ENCODE assay signal across 36 cellular contexts in the genomic region with DNA sequence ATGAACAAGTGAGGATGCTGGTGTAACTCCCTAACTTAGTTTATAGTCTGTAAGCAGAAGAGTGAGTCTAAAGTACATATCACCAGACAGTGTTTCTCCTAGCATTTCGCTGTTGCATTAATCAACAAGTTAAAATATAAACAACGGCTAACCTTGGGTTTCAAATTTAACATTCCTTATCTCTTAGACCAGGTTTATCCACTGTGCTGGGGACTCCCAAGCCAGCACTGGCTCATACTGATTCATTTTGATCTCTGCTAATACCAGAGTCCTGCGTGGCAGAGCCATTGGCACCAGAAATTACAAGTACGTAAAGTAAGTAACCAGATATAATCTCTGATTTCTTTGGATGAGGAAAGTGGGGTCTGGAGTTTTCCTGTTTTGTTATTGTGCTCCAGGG. TPM values are rescaled to one million over a fixed set of nuclear protein-coding genes. Genes with fewer than 3 reads are reported as not detected.
"Had no signal": no experiment of that assay in that cellular context is flagged by ENCODE, and none has a peak within 500 bp of the region (broad histone marks: within the 10 kb centered on the region; RNA-seq: fewer than 3 reads in every experiment).

A gene with protein sequence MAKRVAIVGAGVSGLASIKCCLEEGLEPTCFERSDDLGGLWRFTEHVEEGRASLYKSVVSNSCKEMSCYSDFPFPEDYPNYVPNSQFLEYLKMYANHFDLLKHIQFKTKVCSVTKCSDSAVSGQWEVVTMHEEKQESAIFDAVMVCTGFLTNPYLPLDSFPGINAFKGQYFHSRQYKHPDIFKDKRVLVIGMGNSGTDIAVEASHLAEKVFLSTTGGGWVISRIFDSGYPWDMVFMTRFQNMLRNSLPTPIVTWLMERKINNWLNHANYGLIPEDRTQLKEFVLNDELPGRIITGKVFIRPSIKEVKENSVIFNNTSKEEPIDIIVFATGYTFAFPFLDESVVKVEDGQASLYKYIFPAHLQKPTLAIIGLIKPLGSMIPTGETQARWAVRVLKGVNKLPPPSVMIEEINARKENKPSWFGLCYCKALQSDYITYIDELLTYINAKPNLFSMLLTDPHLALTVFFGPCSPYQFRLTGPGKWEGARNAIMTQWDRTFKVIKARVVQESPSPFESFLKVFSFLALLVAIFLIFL (plus strand): TSS at position 186 of the 400 bp plus-strand sequence. CDS start 9,594 bp downstream, outside the sequence.

- ATAC-seq: activated CD4-positive, CD25-positive, alpha-beta regulatory T cell treated with anti-CD3 and anti-CD28 coated beads, Interleukin-2, amount 50 U/mL, for 24 hours; gastroesophageal sphincter; left lung; lower lobe of right lung; mucosa of descending colon; stimulated activated naive B cell treated with anti-CD40 and anti-IgM and Interleukin-4, amounts not matched to agents 10 μg/mL and 1 μg/mL and 100 μg/mL, for 72 hours had no signal

- DNase-seq: activated CD4-positive, alpha-beta memory T cell treated with anti-CD3 and anti-CD28 coated beads for 36 hours; activated CD4-positive, alpha-beta T cell treated with anti-CD3 and anti-CD28 coated beads for 48 hours; activated CD8-positive, alpha-beta memory T cell treated with anti-CD3 and anti-CD28 coated beads, Interleukin-2, amount 50 U/mL, for 4 hours; activated effector memory CD4-positive, alpha-beta T cell treated with anti-CD3 and anti-CD28 coated beads, Interleukin-2, amount 50 U/mL, for 16 hours; activated naive CD4-positive, alpha-beta T cell treated with anti-CD3 and anti-CD28 coated beads for 36 hours; activated naive CD8-positive, alpha-beta T cell treated with anti-CD3 and anti-CD28 coated beads for 36 hours; activated T-cell treated with anti-CD3 and anti-CD28 coated beads, Interleukin-2, amount 50 U/mL, for 1 hour; adrenal gland; aorta; brain microvascular endothelial cell; cortex of kidney; head of caudate nucleus; hypothalamus; immature natural killer cell; left lung; lower lobe of right lung; mucosa of descending colon; nephron progenitor cell; ovary; sigmoid colon; stimulated activated CD4-positive, alpha-beta T cell treated with anti-CD3 and anti-CD28 coated beads, Interleukin-15, amount 100 ng/mL, for 24 hours; stimulated activated CD4-positive, alpha-beta T cell treated with anti-CD3 and anti-CD28 coated beads, Interleukin-2, amount 100 ng/mL, for 24 hours; stimulated activated naive B cell treated with anti-CD40 and anti-IgM and Interleukin-4, amounts not matched to agents 10 μg/mL and 1 μg/mL and 100 μg/mL, for 72 hours; stomach; T-helper 9 cell; transverse colon; WERI-Rb-1 had no signal

- H3K4me1 ChIP-seq: adrenal gland, lower lobe of right lung had no signal

- H3K36me3 ChIP-seq: adrenal gland, brain microvascular endothelial cell, gastroesophageal sphincter, left lung, lower lobe of right lung, neutrophil, ovary, sigmoid colon, stomach, transverse colon, WERI-Rb-1 had no signal

- H3K27me3 ChIP-seq: brain microvascular endothelial cell, ovary had no signal

- H3K4me3 ChIP-seq: adrenal gland, gastroesophageal sphincter, left lung, lower lobe of right lung, mucosa of descending colon, ovary, sigmoid colon, stomach, transverse colon had no signal

- H3K9me3 ChIP-seq: adrenal gland, gastroesophageal sphincter, left lung, lower lobe of right lung, mucosa of descending colon, neutrophil, ovary, sigmoid colon, stomach, transverse colon had no signal

- H3K27ac ChIP-seq: adrenal gland, brain microvascular endothelial cell, gastroesophageal sphincter, left lung, lower lobe of right lung, neutrophil, ovary, sigmoid colon, stomach, transverse colon, WERI-Rb-1 had no signal

- FAIRE-seq: endothelial cell of umbilical vein, TTC549 had no signal

RNA-seq across cellular contexts. Expression of the gene that starts here (rescaled TPM):
- total RNA-seq: activated CD4-positive, alpha-beta memory T cell treated with anti-CD3 and anti-CD28 coated beads for 36 hours; activated CD8-positive, alpha-beta memory T cell treated with anti-CD3 and anti-CD28 coated beads for 36 hours; activated naive CD4-positive, alpha-beta T cell treated with anti-CD3 and anti-CD28 coated beads for 36 hours; activated naive CD8-positive, alpha-beta T cell treated with anti-CD3 and anti-CD28 coated beads for 36 hours; activated T-helper 1 cell treated with anti-CD3 and anti-CD28 coated beads, Interleukin-12 subunit alpha, Interleukin-12 subunit beta, Interleukin-2, Interleukin-4 antibody, amounts not matched to agents 30 ng/mL and 10 ng/mL and 1 ng/mL, durations not matched to agents 14 hours and 24 hours and 36 hours; endothelial cell of umbilical vein; fibroblast of lung; kidney epithelial cell; mucosa of descending colon; transverse colon had no signal
- polyA plus RNA-seq: endothelial cell of umbilical vein, immature natural killer cell had no signal
